Comparison of ENCODE assay signal across 21 cellular contexts in the genomic region with DNA sequence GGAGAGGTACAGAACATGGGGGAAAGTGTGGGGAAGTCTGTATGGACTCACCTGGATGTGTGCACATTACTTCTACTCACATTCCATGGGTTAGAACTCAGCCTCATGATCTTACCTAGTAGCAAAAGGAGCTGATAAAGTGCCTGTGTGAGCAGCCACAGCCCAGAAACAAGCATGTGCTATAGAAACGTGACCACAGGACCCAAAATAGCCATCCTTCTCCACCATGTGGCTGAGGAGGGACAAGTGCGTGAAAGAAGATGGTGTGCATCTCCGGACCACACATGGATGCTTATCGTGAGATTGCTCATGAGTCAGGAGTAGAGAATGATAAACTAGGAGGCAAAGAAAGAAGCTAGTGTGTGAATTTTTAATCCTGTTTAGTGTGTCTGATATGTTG.
A peak's percentile ranks its signal among the peaks of the same experiment; 100 is the strongest.
DNase-seq lines count a peak whose midpoint lies in the region; ATAC-seq and TF ChIP-seq lines count a peak whose summit lies in the region.
"Had no signal": no experiment of that assay in that cellular context is flagged by ENCODE, and none has a peak within 500 bp of the region (broad histone marks: within the 10 kb centered on the region; RNA-seq: fewer than 3 reads in every experiment).

No MANE protein-coding gene starts in this region.

- peak; percentile 11 for DNase-seq in H4 (ENCODE audit: low spot score)
- DNase-seq in coronary artery (ENCODE audit: low spot score), result no peak
- no peak for DNase-seq in neuronal stem cell (ENCODE audit: low spot score)
- DNase-seq in ACHN, result no peak
- DNase-seq in mucosa of gallbladder (ENCODE audit: low spot score), result no peak
- DNase-seq in activated naive CD4-positive, alpha-beta T cell treated with anti-CD3 and anti-CD28 coated beads, Interleukin-2, amount 50 U/mL, for 72 hours (ENCODE audit: low spot score in 2 of 2), result no peak
- DNase-seq: AML-193; BE2C; CD4-positive, alpha-beta T cell; CD8-positive, alpha-beta memory T cell; DMS 273 treated with DMSO at 0.1 percent for 48 hours; DMS79; EL; GDM1; GM23248; HFFc6 had no signal

- H3K27me3 ChIP-seq in neuronal stem cell (ENCODE audit: control insufficient read depth in 3 of 3, insufficient read depth in 3 of 3, low read depth in 1 of 3, low read length in 3 of 3), result no peaks in the 10 kb centered on the region
- H3K27me3 ChIP-seq: BE2C; BLaER1 treated with 17β-estradiol and CSF1 and Interleukin-3, amounts not matched to agents 10 nM and 100 nM had no signal

- H2BK12ac ChIP-seq in neuronal stem cell (ENCODE audit: low read length), result no peak overlapping the region

- H3K4ac ChIP-seq in neuronal stem cell (ENCODE audit: low read length), result no peak overlapping the region

- no peaks in the 10 kb centered on the region for H3K36me3 ChIP-seq in neuronal stem cell (replicated peaks in 1 of 2; ENCODE audit: control insufficient read depth in 2 of 2, insufficient read depth in 2 of 2, low read length in 2 of 2)
- H3K36me3 ChIP-seq: BE2C; BLaER1 treated with 17β-estradiol and CSF1 and Interleukin-3, amounts not matched to agents 10 nM and 100 nM; HAP-1 had no signal

- no peak overlapping the region for H3K4me2 ChIP-seq in neuronal stem cell (ENCODE audit: insufficient read depth, low read length, poor library complexity, severe bottlenecking)
- H3K4me2 ChIP-seq: BLaER1 treated with 17β-estradiol and CSF1 and Interleukin-3, amounts not matched to agents 10 nM and 100 nM had no signal

- peak overlapping the region in 1 of 2 donors; percentile 34 for H3K27ac ChIP-seq in coronary artery
- no peak overlapping the region for H3K27ac ChIP-seq in neuronal stem cell (replicated peaks; ENCODE audit: low read length)
- H3K27ac ChIP-seq: 22Rv1; BLaER1 treated with 17β-estradiol and CSF1 and Interleukin-3, amounts not matched to agents 10 nM and 100 nM; GM23248 had no signal

- in situ Hi-C loops in ACHN (cut with HindIII; ENCODE audit: low pct_ligation_motif_present, low pct_unique_long_range_greater_than_20kb, low sequenced_read_pairs), result no loop called here

- no peak for TF ChIP-seq CTCF in coronary artery (IDR thresholded peaks at IDR 0.05)

- no peaks in the 10 kb centered on the region for H3K9me3 ChIP-seq in neuronal stem cell (replicated peaks in 1 of 2; ENCODE audit: control insufficient read depth in 2 of 2, insufficient read depth in 1 of 2, low read depth in 1 of 2, low read length in 2 of 2)
- H3K9me3 ChIP-seq: BE2C; BLaER1 treated with 17β-estradiol and CSF1 and Interleukin-3, amounts not matched to agents 10 nM and 100 nM; HAP-1 had no signal

- H3K4me1 ChIP-seq in neuronal stem cell (ENCODE audit: control insufficient read depth in 2 of 2, insufficient read depth in 1 of 2, low read depth in 1 of 2, low read length in 2 of 2), result no peaks in the 10 kb centered on the region
- H3K4me1 ChIP-seq: BE2C; BLaER1 treated with 17β-estradiol and CSF1 and Interleukin-3, amounts not matched to agents 10 nM and 100 nM; HAP-1 had no signal

- no peak overlapping the region for H2AFZ ChIP-seq in neuronal stem cell (ENCODE audit: low read length)
- H2AFZ ChIP-seq: GM23248 had no signal

- ATAC-seq in activated naive CD4-positive, alpha-beta T cell treated with anti-CD3 and anti-CD28 coated beads, Interleukin-2, amount 50 U/mL, for 72 hours, result no peak
- ATAC-seq: GM12878 had no signal

- H3K23ac ChIP-seq in neuronal stem cell (ENCODE audit: low read depth, low read length, poor library complexity), result no peak overlapping the region

- no peak overlapping the region for H4K91ac ChIP-seq in neuronal stem cell (ENCODE audit: low read depth, low read length, poor library complexity)

- H3K27ac Mint-ChIP-seq in activated naive CD4-positive, alpha-beta T cell treated with anti-CD3 and anti-CD28 coated beads, Interleukin-2, amount 50 U/mL, for 72 hours, result no peak overlapping the region
- H3K27ac Mint-ChIP-seq: CD14-positive monocyte; CD4-positive, alpha-beta T cell; CD8-positive, alpha-beta memory T cell; HFFc6 had no signal

- H2BK15ac ChIP-seq in neuronal stem cell (ENCODE audit: low read length), result no peak overlapping the region

- H2BK120ac ChIP-seq in neuronal stem cell (ENCODE audit: low read depth, low read length), result no peak overlapping the region

- H3K79me1 ChIP-seq in neuronal stem cell (ENCODE audit: low read depth, low read length), result no peaks in the 10 kb centered on the region

- no CpG with 5 or more reads among the region's 4 CpGs for WGBS in neuronal stem cell (ENCODE audit: extremely low coverage in 2 of 2, insufficient read length in 2 of 2, insufficient replicate concordance in 1 of 2), 2 donors

- no peaks in the 10 kb centered on the region for H3K36me3 Mint-ChIP-seq in activated naive CD4-positive, alpha-beta T cell treated with anti-CD3 and anti-CD28 coated beads, Interleukin-2, amount 50 U/mL, for 72 hours
- H3K36me3 Mint-ChIP-seq: CD14-positive monocyte; CD8-positive, alpha-beta memory T cell had no signal

- H4K8ac ChIP-seq in neuronal stem cell (ENCODE audit: low read depth, low read length), result no peak overlapping the region

- no peak overlapping the region for H3K18ac ChIP-seq in neuronal stem cell (ENCODE audit: low read length)

- no peak overlapping the region for H3K14ac ChIP-seq in neuronal stem cell (ENCODE audit: low read length)

- H3K4me3 ChIP-seq in coronary artery, result peak overlapping the region; percentile 21
- H3K4me3 ChIP-seq in neuronal stem cell (ENCODE audit: low read length in 2 of 2), result no peak overlapping the region
- H3K4me3 ChIP-seq: BLaER1 treated with 17β-estradiol and CSF1 and Interleukin-3, amounts not matched to agents 10 nM and 100 nM; GM12878; GM23248; HAP-1 had no signal

- no peak overlapping the region for H2BK5ac ChIP-seq in neuronal stem cell (ENCODE audit: low read length)

- H3K9me3 Mint-ChIP-seq in activated naive CD4-positive, alpha-beta T cell treated with anti-CD3 and anti-CD28 coated beads, Interleukin-2, amount 50 U/mL, for 72 hours, result peaks cover 7 to 15% of the 10 kb centered on the region in 2 donors

- no peak overlapping the region for H2AK5ac ChIP-seq in neuronal stem cell (ENCODE audit: low read depth, low read length)

- H3K9ac ChIP-seq in neuronal stem cell (ENCODE audit: low read depth, low read length, poor library complexity), result peak overlapping the region; percentile 27
- H3K9ac ChIP-seq: BLaER1 treated with 17β-estradiol and CSF1 and Interleukin-3, amounts not matched to agents 10 nM and 100 nM; GM23248 had no signal
